In the genomic region with DNA sequence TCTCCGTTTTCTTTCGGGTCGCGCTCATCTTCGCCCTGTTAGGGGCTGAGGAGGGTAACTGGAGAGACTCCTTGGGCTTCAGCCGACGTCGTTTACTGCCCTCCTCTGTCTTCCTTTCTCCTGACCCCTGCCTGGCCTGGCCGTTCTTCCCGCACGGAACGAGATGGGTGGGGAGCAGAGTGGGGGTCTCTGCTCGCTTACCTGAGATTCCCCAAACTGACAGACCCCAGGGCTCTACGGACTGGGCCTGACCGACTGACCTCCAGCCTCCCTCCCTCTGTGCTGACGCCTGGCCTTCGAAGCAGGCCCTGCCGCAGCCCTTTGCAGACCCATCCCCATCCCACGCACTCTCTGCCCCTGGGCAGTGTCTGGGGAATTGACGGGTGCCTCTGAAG, we compare ENCODE assay signal across 8 cellular contexts. TPM values are rescaled to one million over a fixed set of nuclear protein-coding genes. Genes with fewer than 3 reads are reported as not detected.
DNase-seq lines count a peak whose midpoint lies in the region; ATAC-seq and TF ChIP-seq lines count a peak whose summit lies in the region.

No MANE protein-coding gene starts in this region.

- CTCF ChIA-PET in BJ (lab: Yijun Ruan, JAX) = interaction anchor here (1.6 to 2.8 kb wide), 3 partner anchors 10 to 108 kb away, joined by 3 to 11 read pairs (median 10); no protein-coding TSS in a partner anchor

- H3K9ac ChIP-seq in parathyroid adenoma = peak overlapping the region; percentile 89

- peak overlapping the region; percentile 91 for H2AFZ ChIP-seq in parathyroid adenoma

- peaks cover 5% of the 10 kb centered on the region for H3K4me1 ChIP-seq in parathyroid adenoma

- TF ChIP-seq CTCF in BJ (IDR thresholded peaks at IDR 0.05; ENCODE audit: insufficient read depth, low read depth, low read length) (no peak), HFF-Myc (IDR thresholded peaks at IDR 0.05; ENCODE audit: low read depth, low read length, missing control alignments) (no peak), WI38 (IDR thresholded peaks at IDR 0.05; ENCODE audit: low read depth, low read length) (no peak), foreskin fibroblast (IDR thresholded peaks at IDR 0.05; ENCODE audit: low read depth, low read length) (no peak), parathyroid adenoma (IDR thresholded peaks at IDR 0.05) (no peak)

- H3K36me3 ChIP-seq in BJ (ENCODE audit: control insufficient read depth, insufficient read depth, low read length) (no peaks in the 10 kb centered on the region; the same call in 1 of the 2 replicates), parathyroid adenoma (ENCODE audit: control insufficient read depth, insufficient read depth, low read length) (no peaks in the 10 kb centered on the region)

- H3K27ac ChIP-seq in parathyroid adenoma = peak overlapping the region; percentile 79

- peaks cover 14% of the 10 kb centered on the region for H3K79me2 ChIP-seq in parathyroid adenoma

- no peak for ATAC-seq in GM21515 (IDR thresholded peaks at IDR 0.05; ENCODE audit: unreplicated experiment)
- no peak for ATAC-seq in GM18502 (IDR thresholded peaks at IDR 0.05; ENCODE audit: poor library complexity, unreplicated experiment)

- H3K27me3 ChIP-seq in BJ (ENCODE audit: control insufficient read depth, insufficient read depth, low read length) (no peaks in the 10 kb centered on the region), parathyroid adenoma (ENCODE audit: control insufficient read depth, insufficient read depth, low read length) (no peaks in the 10 kb centered on the region)

- POLR2A ChIA-PET in BJ (lab: Charles Lee) = no interaction called here

- DNase-seq in BJ (ENCODE audit: low read depth) (no peak), HFF-Myc (ENCODE audit: extremely low read depth, low read depth) (no peak), foreskin fibroblast (peak in 1 of 2 donors; percentile 17), kidney tubule cell (ENCODE audit: low spot score) (no peak)

- H3K4me2 ChIP-seq in parathyroid adenoma (ENCODE audit: low read length) = peak overlapping the region; percentile 75

- H3K4me3 ChIP-seq in BJ (ENCODE audit: low read depth, low read length) (peak overlapping the region; percentile 92), HFF-Myc (replicated peaks; ENCODE audit: low read depth, low read length) (peak overlapping the region; percentile 87), WI38 (ENCODE audit: low read depth, low read length) (peak overlapping the region; percentile 99), foreskin fibroblast (ENCODE audit: low read depth in 1 of 2, low read length in 2 of 2) (peak overlapping the region; percentile 99 to 100), parathyroid adenoma (ENCODE audit: low read depth, low read length) (peak overlapping the region; percentile 96)

- H3K9me3 ChIP-seq in parathyroid adenoma (ENCODE audit: control insufficient read depth, low read length) = no peaks in the 10 kb centered on the region

RNA-seq across cellular contexts. Expression of a gene that starts 0.4 kb away (rescaled TPM):
- polyA plus RNA-seq in BJ (2011; rRNA removed) = 29.7 and 52.2 TPM in 2 replicates
- 17.6 and 18.2 TPM in 2 replicates for polyA minus RNA-seq in BJ (2011; rRNA and poly(A)+ RNA removed)

RNA-seq across cellular contexts. Expression of a gene that starts 46.1 kb away (rescaled TPM):
- polyA plus RNA-seq in BJ (2011; rRNA removed) = 112 and 116 TPM in 2 replicates
- polyA minus RNA-seq in BJ (2011; rRNA and poly(A)+ RNA removed) = 29.3 and 38.0 TPM in 2 replicates
